Comparison of ENCODE assay signal across 1 cellular context in the genomic region with DNA sequence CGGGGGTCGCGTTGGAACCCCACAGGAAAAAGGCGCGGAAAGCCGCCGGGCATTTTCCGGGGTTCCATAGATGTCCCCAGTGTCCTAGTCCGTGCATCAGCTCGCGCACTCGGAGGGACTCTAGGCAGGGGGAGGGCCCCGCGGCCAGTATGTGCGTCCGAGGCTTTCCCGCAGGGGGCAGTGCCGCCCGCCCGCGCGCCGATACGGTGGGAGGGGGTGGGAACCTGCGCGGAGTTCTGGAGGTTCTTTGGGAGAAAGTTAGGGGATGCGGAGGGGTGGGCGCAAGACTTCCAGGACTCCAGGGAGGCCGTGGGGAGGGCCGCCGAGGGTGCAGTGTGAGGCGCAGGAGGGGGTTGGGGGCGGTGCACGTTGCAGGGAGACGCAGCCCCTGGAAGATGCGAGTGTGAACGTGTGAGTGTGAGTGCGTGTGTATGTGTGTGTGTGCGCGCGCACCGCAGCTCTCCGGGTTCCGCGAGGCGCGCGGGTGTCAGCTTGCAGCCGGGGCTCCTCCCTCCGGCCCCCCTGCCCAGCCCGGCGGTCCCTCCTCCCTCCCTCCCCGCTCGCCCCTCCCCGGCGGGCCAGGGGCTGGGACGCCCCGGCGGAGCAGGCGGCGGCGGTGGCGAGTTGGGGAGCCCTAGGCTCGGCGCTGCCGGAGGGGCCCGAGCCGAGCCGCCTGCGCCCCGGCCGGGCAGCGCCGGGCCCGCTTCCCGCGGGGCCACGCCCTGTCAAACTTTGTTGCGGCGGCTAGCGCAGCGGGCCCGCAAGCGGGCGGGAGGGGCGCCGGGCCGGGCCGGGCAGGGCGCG.
TF ChIP-seq lines count a peak whose summit lies in the region.

A gene with protein sequence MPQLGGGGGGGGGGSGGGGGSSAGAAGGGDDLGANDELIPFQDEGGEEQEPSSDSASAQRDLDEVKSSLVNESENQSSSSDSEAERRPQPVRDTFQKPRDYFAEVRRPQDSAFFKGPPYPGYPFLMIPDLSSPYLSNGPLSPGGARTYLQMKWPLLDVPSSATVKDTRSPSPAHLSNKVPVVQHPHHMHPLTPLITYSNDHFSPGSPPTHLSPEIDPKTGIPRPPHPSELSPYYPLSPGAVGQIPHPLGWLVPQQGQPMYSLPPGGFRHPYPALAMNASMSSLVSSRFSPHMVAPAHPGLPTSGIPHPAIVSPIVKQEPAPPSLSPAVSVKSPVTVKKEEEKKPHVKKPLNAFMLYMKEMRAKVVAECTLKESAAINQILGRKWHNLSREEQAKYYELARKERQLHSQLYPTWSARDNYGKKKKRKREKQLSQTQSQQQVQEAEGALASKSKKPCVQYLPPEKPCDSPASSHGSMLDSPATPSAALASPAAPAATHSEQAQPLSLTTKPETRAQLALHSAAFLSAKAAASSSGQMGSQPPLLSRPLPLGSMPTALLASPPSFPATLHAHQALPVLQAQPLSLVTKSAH (plus strand): TSS at position 559 of the 804 bp plus-strand sequence. CDS start 293 bp downstream, outside the sequence.

TF ChIP-seq in K562, 482 proteins besides CTCF, POLR2A, EP300 and RAD21 (continued from another document):
- peak; percentile 43 for TF ChIP-seq EGR1 (conservative IDR thresholded peaks at IDR 0.05)
- TF ChIP-seq ESRRB (CRISPR knock-in tag; IDR thresholded peaks at IDR 0.05; ENCODE audit: borderline replicate concordance): no peak
- TF ChIP-seq SMAD3 (CRISPR knock-in tag; conservative IDR thresholded peaks at IDR 0.05): no peak
- TF ChIP-seq ZNF695 (CRISPR knock-in tag; IDR thresholded peaks at IDR 0.05): no peak
- TF ChIP-seq MTA1 (IDR thresholded peaks at IDR 0.05; ENCODE audit: borderline replicate concordance): no peak
- no peak for TF ChIP-seq RFX7 (CRISPR knock-in tag; IDR thresholded peaks at IDR 0.05)
